18 cellular contexts compared by ENCODE assay signal in genomic region chrX:9231491-9231890, GRCh38.
DNase-seq lines count a peak whose midpoint lies in the region; ATAC-seq, FAIRE-seq and TF ChIP-seq lines count a peak whose summit lies in the region.
"Had no signal": no experiment of that assay in that cellular context is flagged by ENCODE, and none has a peak within 500 bp of the region (broad histone marks: within the 10 kb centered on the region; RNA-seq: fewer than 3 reads in every experiment).

No MANE protein-coding gene starts in this region.

- in situ Hi-C loops in Caki2 (cut with HindIII; ENCODE audit: low pct_unique_long_range_greater_than_20kb, low sequenced_read_pairs): no loop called here

- H3K4me3 ChIP-seq in kidney (ENCODE audit: low read length in 2 of 2): no peak overlapping the region
- H3K4me3 ChIP-seq: BLaER1 treated with 17β-estradiol and CSF1 and Interleukin-3, amounts not matched to agents 10 nM and 100 nM; MG63; PC-9; prostate gland had no signal

- peak; percentile 1 for DNase-seq in Caki2 (ENCODE audit: low read depth)
- peak; percentile 23 for DNase-seq in HT1080 (ENCODE audit: low read depth)
- peak; percentile 41 for DNase-seq in astrocyte of the hippocampus (ENCODE audit: low read depth, low spot score)
- peak; percentile 4 for DNase-seq in kidney tubule cell (ENCODE audit: low spot score)
- no peak for DNase-seq in kidney
- no peak for DNase-seq in hepatic stellate cell (ENCODE audit: low spot score)
- DNase-seq: activated CD4-positive, alpha-beta T cell treated with anti-CD3 and anti-CD28 coated beads for 1 hour; effector memory CD8-positive, alpha-beta T cell; left colon; MG63; NCI-H1694; NCI-H82; stimulated activated CD4-positive, alpha-beta T cell treated with anti-CD3 and anti-CD28 coated beads, Interleukin-4, amount 100 ng/mL, for 4 hours; T1000 had no signal

- no peaks in the 10 kb centered on the region for H3K9me3 ChIP-seq in kidney (ENCODE audit: control insufficient read depth in 1 of 2, low read length in 2 of 2)
- H3K9me3 ChIP-seq: MG63, prostate gland had no signal

- no peak for FAIRE-seq in kidney (lab: Jason Lieb, UNC)

- intact Hi-C loops in kidney (cut with DNase I): no loop called here

- no peaks in the 10 kb centered on the region for H3K4me1 ChIP-seq in kidney (ENCODE audit: control insufficient read depth in 1 of 2, insufficient read depth in 1 of 2, low read depth in 1 of 2, low read length in 2 of 2)
- H3K4me1 ChIP-seq: BLaER1 treated with 17β-estradiol and CSF1 and Interleukin-3, amounts not matched to agents 10 nM and 100 nM; prostate gland had no signal

- no peak for ATAC-seq in GM21786 (IDR thresholded peaks at IDR 0.05; ENCODE audit: unreplicated experiment)
- ATAC-seq: effector memory CD8-positive, alpha-beta T cell; left colon had no signal

- no peak overlapping the region for H3K9ac ChIP-seq in kidney (ENCODE audit: low read length in 2 of 2)
- H3K9ac ChIP-seq: BLaER1 treated with 17β-estradiol and CSF1 and Interleukin-3, amounts not matched to agents 10 nM and 100 nM had no signal

- TF ChIP-seq CTCF in kidney (IDR thresholded peaks at IDR 0.05; ENCODE audit: borderline replicate concordance, extremely low read depth, insufficient read depth): no peak

- H3K36me3 ChIP-seq in kidney (ENCODE audit: control insufficient read depth in 1 of 2, insufficient read depth in 2 of 2, low read length in 2 of 2): no peaks in the 10 kb centered on the region
- H3K36me3 ChIP-seq: BLaER1 treated with 17β-estradiol and CSF1 and Interleukin-3, amounts not matched to agents 10 nM and 100 nM; MG63; prostate gland had no signal

- no peak overlapping the region for H3K27ac ChIP-seq in kidney (ENCODE audit: low read depth in 2 of 2, low read length in 2 of 2)
- H3K27ac ChIP-seq: BLaER1 treated with 17β-estradiol and CSF1 and Interleukin-3, amounts not matched to agents 10 nM and 100 nM; PC-9; prostate gland had no signal

Comparison
In these comparisons a context has a peak if more than half of its experiments do, and no peak if none do; other contexts are left out.
1. DNase-seq: peak in Caki2 (single experiment), HT1080 (single experiment), astrocyte of the hippocampus (single experiment) and kidney tubule cell (single experiment); none in kidney (single experiment) and hepatic stellate cell (single experiment).